Comparison of ENCODE assay signal across 11 cellular contexts in the genomic region with DNA sequence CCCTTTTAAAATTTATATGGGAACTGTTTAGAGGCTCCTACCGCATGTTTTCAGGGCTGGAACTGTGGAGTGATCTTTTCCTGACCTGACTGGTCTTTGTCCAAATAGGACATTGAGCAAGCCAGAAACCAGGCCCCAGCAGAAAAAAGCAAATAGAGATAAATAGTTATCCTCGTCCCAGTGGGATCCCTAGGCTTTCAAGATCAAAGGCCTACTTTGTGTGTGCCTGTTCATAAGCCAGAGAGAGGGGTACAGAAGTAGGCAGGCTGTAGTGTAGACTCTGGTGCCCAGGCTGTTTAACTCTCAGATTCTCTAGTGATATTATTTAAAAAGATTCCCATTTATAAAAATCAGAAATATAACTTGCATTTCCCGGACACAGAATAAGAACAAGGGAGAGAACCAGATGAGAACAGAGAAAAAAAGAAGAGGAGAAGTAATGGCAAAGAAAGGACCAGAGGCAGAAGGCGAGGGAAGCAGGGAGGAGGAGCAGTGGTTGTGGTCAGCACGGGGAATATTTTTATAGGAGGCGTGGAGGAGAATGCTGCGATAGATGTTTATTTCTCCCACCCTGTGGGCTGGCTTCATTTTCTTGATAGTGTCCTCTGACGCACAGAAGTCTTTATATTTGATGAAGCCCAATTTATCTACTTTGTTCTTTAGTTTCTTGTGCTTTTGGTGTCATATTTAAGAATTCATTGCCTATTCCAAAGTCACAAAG.
DNase-seq lines count a peak whose midpoint lies in the region; ATAC-seq and TF ChIP-seq lines count a peak whose summit lies in the region.
"Had no signal": no experiment of that assay in that cellular context is flagged by ENCODE, and none has a peak within 500 bp of the region (broad histone marks: within the 10 kb centered on the region; RNA-seq: fewer than 3 reads in every experiment).

No MANE protein-coding gene starts in this region.

- DNase-seq in ELF-1 (ENCODE audit: low read depth, low spot score) = peak; percentile 36
- DNase-seq in astrocyte of the spinal cord (ENCODE audit: low read depth, low spot score) = peak; percentile 65
- no peak for DNase-seq in activated T-cell treated with anti-CD3 and anti-CD28 coated beads, Interleukin-2, amount 50 U/mL, for 1 hour
- DNase-seq in NCI-H526 treated with DMSO at 0.1 percent for 48 hours (lab: John Stamatoyannopoulos, UW) = no peak
- no peak for DNase-seq in NCI-H1436 treated with DMSO at 0.1 percent for 48 hours (lab: John Stamatoyannopoulos, UW)
- DNase-seq: cerebellar nuclear complex; stimulated activated CD8-positive, alpha-beta memory T cell treated with anti-CD3 and anti-CD28 coated beads, Interleukin-4, amount 100 ng/mL, for 48 hours had no signal

- H3K4me3 ChIP-seq in astrocyte of the spinal cord (ENCODE audit: low read depth, low read length) = no peak overlapping the region
- H3K4me3 ChIP-seq in skeletal muscle satellite cell (ENCODE audit: low read length) = no peak overlapping the region
- H3K4me3 ChIP-seq: BLaER1 had no signal

- no peak for ATAC-seq in GM19324 (IDR thresholded peaks at IDR 0.05; ENCODE audit: low FRiP score, unreplicated experiment)

- H3K9ac ChIP-seq in skeletal muscle satellite cell (ENCODE audit: low read depth, low read length) = peak overlapping the region; percentile 50
- H3K9ac ChIP-seq: BLaER1 had no signal

- H3K4me2 ChIP-seq in skeletal muscle satellite cell (ENCODE audit: low read length) = peak overlapping the region; percentile 12
- H3K4me2 ChIP-seq: BLaER1 had no signal

- in situ Hi-C loops in astrocyte of the spinal cord (cut with HindIII; ENCODE audit: low sequenced_read_pairs) = no loop called here

- H3K4me1 ChIP-seq in skeletal muscle satellite cell (ENCODE audit: control insufficient read depth, insufficient read depth, low read length) = peaks cover 54% of the 10 kb centered on the region
- H3K4me1 ChIP-seq: BLaER1 had no signal

- no peaks in the 10 kb centered on the region for H3K9me3 ChIP-seq in skeletal muscle satellite cell (replicated peaks; ENCODE audit: low read length)

- H3K36me3 ChIP-seq in skeletal muscle satellite cell (ENCODE audit: insufficient read depth, low read length) = peaks cover 6% of the 10 kb centered on the region

- peak overlapping the region; percentile 15 for H3K27ac ChIP-seq in layer of hippocampus (ENCODE audit: low read depth, low read length)
- H3K27ac ChIP-seq: BLaER1 had no signal

- no peaks in the 10 kb centered on the region for H3K27me3 ChIP-seq in layer of hippocampus (ENCODE audit: control insufficient read depth, insufficient read depth, low read length)
- no peaks in the 10 kb centered on the region for H3K27me3 ChIP-seq in skeletal muscle satellite cell (ENCODE audit: control insufficient read depth, insufficient read depth, low read length)
- H3K27me3 ChIP-seq: BLaER1 had no signal

- TF ChIP-seq CTCF in astrocyte of the spinal cord (IDR thresholded peaks at IDR 0.05; ENCODE audit: low read depth, low read length) = no peak

Comparison
In these comparisons a context has a peak if more than half of its experiments do, and no peak if none do; other contexts are left out.
1. DNase-seq: peak in ELF-1 (single experiment) and astrocyte of the spinal cord (single experiment); none in activated T-cell treated with anti-CD3 and anti-CD28 coated beads, Interleukin-2, amount 50 U/mL, for 1 hour (single experiment), NCI-H526 treated with DMSO at 0.1 percent for 48 hours (single experiment) and NCI-H1436 treated with DMSO at 0.1 percent for 48 hours (single experiment).